28 cellular contexts compared by ENCODE assay signal in the genomic region with DNA sequence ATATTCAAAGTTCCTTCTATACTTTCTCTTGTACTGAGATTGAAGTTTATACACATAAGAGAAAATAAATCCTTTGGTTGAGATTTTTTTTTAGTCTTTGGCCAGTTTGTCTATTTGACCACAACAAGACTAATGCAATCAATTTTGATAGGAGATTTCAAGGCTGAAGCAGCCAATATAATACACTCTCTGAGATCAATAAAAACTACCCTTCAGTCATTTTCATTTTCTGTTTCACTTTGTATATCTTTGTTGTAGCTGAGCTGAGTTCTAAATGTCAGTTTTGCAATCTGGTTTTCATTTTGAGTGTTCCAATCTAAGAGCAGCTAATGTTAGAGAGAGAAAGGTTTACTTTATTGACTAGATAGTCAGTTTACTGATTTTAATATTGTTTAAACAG.
"Had no signal": no experiment of that assay in that cellular context is flagged by ENCODE, and none has a peak within 500 bp of the region (broad histone marks: within the 10 kb centered on the region; RNA-seq: fewer than 3 reads in every experiment).

No MANE protein-coding gene starts in this region.

- H3K9me3 ChIP-seq: lower lobe of right lung, right lobe of liver, thyroid gland, vagina had no signal

- H3K4me3 ChIP-seq: heart right ventricle, left lung, lower lobe of right lung, right lobe of liver, stomach, thyroid gland, upper lobe of left lung, vagina had no signal

- H3K4me3 Mint-ChIP-seq: activated CD4-positive, alpha-beta T cell treated with anti-CD3 and anti-CD28 coated beads, Interleukin-2, amount 10 ng/mL, durations not matched to agents 7 days and 5 days; activated CD8-positive, alpha-beta T cell treated with anti-CD3 and anti-CD28 coated beads for 36 hours; activated T-cell treated with anti-CD3 and anti-CD28 coated beads, Interleukin-2, amount 50 U/mL, for 4 hours; activated T-helper 17 cell treated with anti-CD3 and anti-CD28 coated beads, Interleukin-2, amount 50 U/mL, for 72 hours; naive thymus-derived CD8-positive, alpha-beta T cell; neural crest cell; stimulated activated memory B cell treated with anti-CD40 and anti-IgM and Interleukin-4, amounts not matched to agents 10 μg/mL and 1 μg/mL and 100 μg/mL, for 72 hours; WTC11 had no signal

- H3K27ac Mint-ChIP-seq: activated CD4-positive, alpha-beta T cell treated with anti-CD3 and anti-CD28 coated beads, Interleukin-2, amount 10 ng/mL, durations not matched to agents 7 days and 5 days; activated CD8-positive, alpha-beta T cell treated with anti-CD3 and anti-CD28 coated beads for 36 hours; activated T-helper 17 cell treated with anti-CD3 and anti-CD28 coated beads, Interleukin-2, amount 50 U/mL, for 72 hours; naive thymus-derived CD8-positive, alpha-beta T cell; stimulated activated memory B cell treated with anti-CD40 and anti-IgM and Interleukin-4, amounts not matched to agents 10 μg/mL and 1 μg/mL and 100 μg/mL, for 72 hours; WTC11 had no signal

- H3K36me3 Mint-ChIP-seq: naive thymus-derived CD8-positive, alpha-beta T cell; stimulated activated memory B cell treated with anti-CD40 and anti-IgM and Interleukin-4, amounts not matched to agents 10 μg/mL and 1 μg/mL and 100 μg/mL, for 72 hours; WTC11 had no signal

- ATAC-seq: activated CD8-positive, alpha-beta T cell treated with anti-CD3 and anti-CD28 coated beads for 36 hours; activated T-cell treated with anti-CD3 and anti-CD28 coated beads, Interleukin-2, amount 50 U/mL, for 4 hours; activated T-helper 17 cell treated with anti-CD3 and anti-CD28 coated beads, Interleukin-2, amount 50 U/mL, for 72 hours; esophagus mucosa; heart right ventricle; left lung; lower lobe of right lung; naive thymus-derived CD8-positive, alpha-beta T cell; right lobe of liver; stimulated activated memory B cell treated with anti-CD40 and anti-IgM and Interleukin-4, amounts not matched to agents 10 μg/mL and 1 μg/mL and 100 μg/mL, for 72 hours; WTC11 had no signal

- H3K27me3 Mint-ChIP-seq: activated CD4-positive, alpha-beta T cell treated with anti-CD3 and anti-CD28 coated beads, Interleukin-2, amount 10 ng/mL, durations not matched to agents 7 days and 5 days; activated CD8-positive, alpha-beta T cell treated with anti-CD3 and anti-CD28 coated beads for 36 hours; activated T-helper 17 cell treated with anti-CD3 and anti-CD28 coated beads, Interleukin-2, amount 50 U/mL, for 72 hours; naive thymus-derived CD8-positive, alpha-beta T cell; stimulated activated memory B cell treated with anti-CD40 and anti-IgM and Interleukin-4, amounts not matched to agents 10 μg/mL and 1 μg/mL and 100 μg/mL, for 72 hours had no signal

- H3K4me1 Mint-ChIP-seq: activated CD4-positive, alpha-beta T cell treated with anti-CD3 and anti-CD28 coated beads, Interleukin-2, amount 10 ng/mL, durations not matched to agents 7 days and 5 days; activated T-helper 17 cell treated with anti-CD3 and anti-CD28 coated beads, Interleukin-2, amount 50 U/mL, for 72 hours; naive thymus-derived CD8-positive, alpha-beta T cell; neural crest cell; stimulated activated memory B cell treated with anti-CD40 and anti-IgM and Interleukin-4, amounts not matched to agents 10 μg/mL and 1 μg/mL and 100 μg/mL, for 72 hours had no signal

- H3K9me3 Mint-ChIP-seq: neural crest cell, WTC11 had no signal

- H3K36me3 ChIP-seq: heart right ventricle, left lung, lower lobe of right lung, right lobe of liver, stomach, thyroid gland, upper lobe of left lung, vagina had no signal

- H3K27ac ChIP-seq: heart right ventricle, left lung, lower lobe of right lung, right lobe of liver, stomach, thyroid gland, upper lobe of left lung, vagina had no signal

- DNase-seq: activated CD4-positive, alpha-beta T cell treated with anti-CD3 and anti-CD28 coated beads for 1 hour; activated CD4-positive, alpha-beta T cell treated with anti-CD3 and anti-CD28 coated beads, Interleukin-2, amount 10 ng/mL, durations not matched to agents 7 days and 5 days; activated CD8-positive, alpha-beta T cell treated with anti-CD3 and anti-CD28 coated beads for 36 hours; activated gamma-delta T cell treated with Interleukin-2 at 50 U/mL for 16 hours; activated naive CD4-positive, alpha-beta T cell treated with anti-CD3 and anti-CD28 coated beads, Interleukin-2, amount 50 U/mL, for 16 hours; activated T-cell treated with anti-CD3 and anti-CD28 coated beads, Interleukin-2, amount 50 U/mL, for 4 hours; amygdala; caudate nucleus; foreskin fibroblast; heart right ventricle; left lung; lower lobe of right lung; mesenchymal stem cell; naive thymus-derived CD8-positive, alpha-beta T cell; nucleus accumbens; right lobe of liver; stimulated activated CD4-positive, alpha-beta T cell treated with anti-CD3 and anti-CD28 coated beads, Interleukin-4, amount 100 ng/mL, for 4 hours; stimulated activated CD8-positive, alpha-beta memory T cell treated with anti-CD3 and anti-CD28 coated beads, Interleukin-4, amount 100 ng/mL, for 48 hours; stomach; T1000; thyroid gland; upper lobe of left lung had no signal

- H3K4me1 ChIP-seq: heart right ventricle, left lung, lower lobe of right lung, right lobe of liver, stomach, thyroid gland, upper lobe of left lung, vagina had no signal

- H3K27me3 ChIP-seq: heart right ventricle, left lung, right lobe of liver, stomach, thyroid gland, upper lobe of left lung, vagina had no signal
